Comparison of ENCODE assay signal across 17 cellular contexts in genomic region chr10:104054430-104054829, GRCh38. TPM values are rescaled to one million over a fixed set of nuclear protein-coding genes. Genes with fewer than 3 reads are reported as not detected.
DNase-seq lines count a peak whose midpoint lies in the region; ATAC-seq and TF ChIP-seq lines count a peak whose summit lies in the region.
"Had no signal": no experiment of that assay in that cellular context is flagged by ENCODE, and none has a peak within 500 bp of the region (broad histone marks: within the 10 kb centered on the region; RNA-seq: fewer than 3 reads in every experiment).

No MANE protein-coding gene starts in this region.

- peak overlapping the region; percentile 62 for H3K27ac ChIP-seq in mesodermal cell (ENCODE audit: low read depth, low read length, severe bottlenecking)
- no peak overlapping the region for H3K27ac ChIP-seq in CD4-positive, alpha-beta T cell (ENCODE audit: low read depth, low read length)
- no peak overlapping the region for H3K27ac ChIP-seq in effector memory CD4-positive, alpha-beta T cell (ENCODE audit: insufficient read depth, low read length, poor library complexity, severe bottlenecking)

- intact Hi-C loops in CD4-positive, alpha-beta T cell (cut with DNase I, micrococcal nuclease): no loop called here

- peak; percentile 90 for DNase-seq in AG20443 (ENCODE audit: low spot score)
- peak; percentile 47 for DNase-seq in LHCN-M2 (ENCODE audit: low read depth)
- DNase-seq in astrocyte of the cerebellum (ENCODE audit: low read depth): peak; percentile 37
- DNase-seq in CD4-positive, alpha-beta T cell: no peak
- DNase-seq in activated CD4-positive, alpha-beta T cell treated with anti-CD3 and anti-CD28 coated beads, Interleukin-2, amount 50 U/mL, for 1 hour: no peak
- DNase-seq in effector memory CD4-positive, alpha-beta T cell: no peak
- DNase-seq: activated CD8-positive, alpha-beta T cell treated with anti-CD3 and anti-CD28 coated beads for 36 hours; caudate nucleus; CD4-positive, alpha-beta memory T cell; erythroblast; OCI-M1; posterior cingulate gyrus; stimulated activated CD4-positive, alpha-beta T cell treated with anti-CD3 and anti-CD28 coated beads, Interleukin-1b, Interleukin-23, amount 100 ng/mL, for 48 hours; stimulated activated naive CD4-positive, alpha-beta T cell treated with Interleukin-2 at 50 U/mL for 16 hours had no signal

- H3K36me3 Mint-ChIP-seq in CD4-positive, alpha-beta T cell (ENCODE audit: low read depth): no peaks in the 10 kb centered on the region
- H3K36me3 Mint-ChIP-seq: CD4-positive, alpha-beta memory T cell had no signal

- H3K27me3 Mint-ChIP-seq in CD4-positive, alpha-beta T cell: no peaks in the 10 kb centered on the region
- H3K27me3 Mint-ChIP-seq: activated CD8-positive, alpha-beta T cell treated with anti-CD3 and anti-CD28 coated beads for 36 hours; CD4-positive, alpha-beta memory T cell had no signal

- no peak overlapping the region for H3K4me3 ChIP-seq in astrocyte of the cerebellum (ENCODE audit: low read depth, low read length)
- H3K4me3 ChIP-seq in mesodermal cell (ENCODE audit: extremely low read depth, insufficient read depth, low read length, poor library complexity, severe bottlenecking): no peak overlapping the region
- H3K4me3 ChIP-seq in effector memory CD4-positive, alpha-beta T cell (ENCODE audit: insufficient read depth, low read depth, low read length, poor library complexity, severe bottlenecking): no peak overlapping the region

- no peaks in the 10 kb centered on the region for H3K9me3 Mint-ChIP-seq in CD4-positive, alpha-beta T cell
- H3K9me3 Mint-ChIP-seq: activated CD8-positive, alpha-beta T cell treated with anti-CD3 and anti-CD28 coated beads for 36 hours; CD4-positive, alpha-beta memory T cell had no signal

- CTCF ChIA-PET in CD4-positive, alpha-beta T cell (lab: Charles Lee): no interaction called here

- no peaks in the 10 kb centered on the region for H3K36me3 ChIP-seq in mesodermal cell (ENCODE audit: control insufficient read depth, insufficient read depth, low read length)
- no peaks in the 10 kb centered on the region for H3K36me3 ChIP-seq in effector memory CD4-positive, alpha-beta T cell (ENCODE audit: control insufficient read depth, insufficient read depth, low read length)

- in situ Hi-C loops in astrocyte of the cerebellum (cut with HindIII; ENCODE audit: low sequenced_read_pairs): no loop called here

- H3K27me3 ChIP-seq in CD4-positive, alpha-beta T cell (ENCODE audit: control insufficient read depth, insufficient read depth, low read length): no peaks in the 10 kb centered on the region
- no peaks in the 10 kb centered on the region for H3K27me3 ChIP-seq in effector memory CD4-positive, alpha-beta T cell (replicated peaks; ENCODE audit: control insufficient read depth, insufficient read depth, low read length, poor library complexity, severe bottlenecking)

- H3K4me1 Mint-ChIP-seq in CD4-positive, alpha-beta T cell (ENCODE audit: low read depth): no peaks in the 10 kb centered on the region
- H3K4me1 Mint-ChIP-seq: CD4-positive, alpha-beta memory T cell had no signal

- no peak overlapping the region for H3K4me3 Mint-ChIP-seq in CD4-positive, alpha-beta T cell
- H3K4me3 Mint-ChIP-seq: activated CD8-positive, alpha-beta T cell treated with anti-CD3 and anti-CD28 coated beads for 36 hours; CD4-positive, alpha-beta memory T cell had no signal

- POLR2A ChIA-PET in CD4-positive, alpha-beta T cell (lab: Charles Lee): no interaction called here

- no peak overlapping the region for H3K27ac Mint-ChIP-seq in CD4-positive, alpha-beta T cell
- H3K27ac Mint-ChIP-seq: activated CD8-positive, alpha-beta T cell treated with anti-CD3 and anti-CD28 coated beads for 36 hours had no signal

- H3K4me1 ChIP-seq in mesodermal cell (ENCODE audit: control insufficient read depth, insufficient read depth, low read length, poor library complexity, severe bottlenecking): peaks cover 23% of the 10 kb centered on the region
- no peaks in the 10 kb centered on the region for H3K4me1 ChIP-seq in effector memory CD4-positive, alpha-beta T cell (ENCODE audit: control insufficient read depth, insufficient read depth, low read length, poor library complexity, severe bottlenecking)

- H3K9me3 ChIP-seq in mesodermal cell (ENCODE audit: control insufficient read depth, low read length): no peaks in the 10 kb centered on the region
- no peaks in the 10 kb centered on the region for H3K9me3 ChIP-seq in CD4-positive, alpha-beta T cell (ENCODE audit: control insufficient read depth, low read length)
- H3K9me3 ChIP-seq in effector memory CD4-positive, alpha-beta T cell (ENCODE audit: control insufficient read depth, low read length): no peaks in the 10 kb centered on the region

- WGBS in mesodermal cell (ENCODE audit: insufficient coverage in 2 of 2), 2 experiments: 55 to 73% methylated on average over 5 to 6 of the region's 8 CpGs

- ATAC-seq in CD4-positive, alpha-beta T cell (ENCODE audit: poor library complexity): no peak
- ATAC-seq in GM21360 (IDR thresholded peaks at IDR 0.05; ENCODE audit: unreplicated experiment): no peak
- ATAC-seq: activated CD8-positive, alpha-beta T cell treated with anti-CD3 and anti-CD28 coated beads for 36 hours had no signal

- TF ChIP-seq CTCF in astrocyte of the cerebellum (IDR thresholded peaks at IDR 0.05; ENCODE audit: low read depth, low read length, missing control alignments): no peak
- no peak for TF ChIP-seq CTCF in CD4-positive, alpha-beta T cell (IDR thresholded peaks at IDR 0.05)

RNA-seq across cellular contexts. Expression of gene COL17A1, which starts 31.2 kb away (rescaled TPM):
- total RNA-seq in LHCN-M2 (2014; rRNA removed): 0.26 TPM in 1 of 2 replicates, not detected in the other
- polyA plus RNA-seq in LHCN-M2 (2012): 0.05 TPM
- polyA plus RNA-seq in mesodermal cell (2013, experiment 1 of 2): 0.15 TPM
- polyA plus RNA-seq in mesodermal cell (2013, experiment 2 of 2): 0.15 TPM
- total RNA-seq in CD4-positive, alpha-beta T cell: not detected
- total RNA-seq: activated CD8-positive, alpha-beta T cell treated with anti-CD3 and anti-CD28 coated beads for 36 hours; CD4-positive, alpha-beta memory T cell; mononuclear cell had no signal
- polyA plus RNA-seq: CD4-positive, alpha-beta memory T cell had no signal

Comparison
In these comparisons a context has a peak if more than half of its experiments do, and no peak if none do; other contexts are left out.
1. DNase-seq: peak in AG20443 (single experiment), LHCN-M2 (single experiment) and astrocyte of the cerebellum (single experiment); none in CD4-positive, alpha-beta T cell (0 of 10), activated CD4-positive, alpha-beta T cell treated with anti-CD3 and anti-CD28 coated beads, Interleukin-2, amount 50 U/mL, for 1 hour (single experiment) and effector memory CD4-positive, alpha-beta T cell (0 of 3).